8 cellular contexts compared by ENCODE assay signal in the genomic region with DNA sequence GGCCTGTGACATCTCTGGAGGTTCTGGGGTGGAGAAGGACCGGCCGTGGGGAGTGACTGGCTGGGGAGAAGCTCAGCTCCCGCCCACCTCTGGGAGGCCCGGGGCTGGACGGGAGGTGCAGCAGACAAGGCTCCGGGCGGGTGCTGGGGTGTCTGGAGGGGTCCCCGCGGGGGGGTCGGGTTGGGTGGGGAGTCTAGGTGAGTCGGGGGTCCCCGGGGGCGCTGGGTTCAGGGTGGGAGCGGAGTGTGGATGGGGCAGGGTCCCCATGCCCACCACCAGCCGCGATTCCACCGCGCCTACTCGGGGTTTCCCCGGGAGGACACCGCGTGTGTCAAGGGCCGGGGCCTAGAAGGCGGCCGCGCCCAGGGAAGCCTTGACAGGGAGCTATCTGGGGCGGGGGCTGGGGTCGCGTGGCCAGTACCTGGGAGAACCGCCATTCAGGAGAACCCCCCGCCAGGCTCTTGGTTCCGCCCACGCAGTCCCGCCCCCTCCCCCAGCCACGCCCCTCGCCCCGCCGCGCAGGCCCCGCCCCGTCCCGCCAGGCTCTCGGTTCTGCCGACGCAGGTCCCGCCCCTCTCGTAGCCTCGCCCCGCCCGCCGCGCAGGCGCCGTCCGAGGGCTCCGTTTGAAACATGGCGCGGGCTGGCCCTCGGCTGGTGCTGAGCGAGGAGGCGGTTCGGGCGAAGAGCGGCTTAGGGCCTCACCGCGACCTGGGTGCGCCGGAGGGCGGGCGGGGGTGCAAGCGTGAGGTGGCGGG. TPM values are rescaled to one million over a fixed set of nuclear protein-coding genes. Genes with fewer than 3 reads are reported as not detected.
DNase-seq lines count a peak whose midpoint lies in the region; ATAC-seq and TF ChIP-seq lines count a peak whose summit lies in the region.

Gene CEP72 (plus strand): TSS at position 610 of the 756 bp plus-strand sequence. CDS start 22 bp downstream, at position 632.

- intact Hi-C loops in activated B cell treated with CpG ODN at 0.5 μM for 24 hours (cut with micrococcal nuclease): loop anchor here (1.0 to 10.0 kb wide), 6 partner anchors 53 to 393 kb away; partner anchors contain the start of genes CCDC127, EXOC3, SDHA and TPPP

- H3K27me3 Mint-ChIP-seq in activated B cell treated with CpG ODN at 0.5 μM for 24 hours: peaks cover 6% of the 10 kb centered on the region

- TF ChIP-seq CTCF in activated B cell treated with CpG ODN at 0.5 μM for 24 hours (IDR thresholded peaks at IDR 0.05) (no peak), cardiac fibroblast (IDR thresholded peaks at IDR 0.05; ENCODE audit: low read depth, low read length) (no peak)

- H3K4me3 ChIP-seq in cardiac fibroblast (replicated peaks in 1 of 2; ENCODE audit: low read depth in 2 of 2, low read length in 2 of 2): peak within 1 kb of the TSS; percentile 79 to 95

- peak within 1 kb of the TSS; percentile 93 for H3K4me3 Mint-ChIP-seq in activated B cell treated with CpG ODN at 0.5 μM for 24 hours

- peaks cover 16% of the 10 kb centered on the region for H3K36me3 Mint-ChIP-seq in activated B cell treated with CpG ODN at 0.5 μM for 24 hours (ENCODE audit: low read depth)

- peaks cover 48% of the 10 kb centered on the region for H3K4me1 Mint-ChIP-seq in activated B cell treated with CpG ODN at 0.5 μM for 24 hours

- ATAC-seq in GM18867 (IDR thresholded peaks at IDR 0.05; ENCODE audit: unreplicated experiment): peak; percentile 80
- ATAC-seq in HG03103 (IDR thresholded peaks at IDR 0.05; ENCODE audit: low read depth, unreplicated experiment): peak; percentile 62
- ATAC-seq in activated B cell treated with CpG ODN at 0.5 μM for 24 hours (ENCODE audit: low read depth): peak; percentile 97

- DNase-seq in ACHN (peak; percentile 79), NCI-H2227 (lab: John Stamatoyannopoulos, UW; ENCODE audit: unreplicated experiment) (peak; percentile 98), activated B cell treated with CpG ODN at 0.5 μM for 24 hours (peak; percentile 90), cardiac fibroblast (ENCODE audit: low read depth in 2 of 2) (peak; percentile 84 to 89), islet precursor cell (peak; percentile 96)
- peak; percentile 86 to 87 for DNase-seq in stimulated activated CD4-positive, alpha-beta T cell treated with anti-CD3 and anti-CD28 coated beads, Interleukin-12 subunit alpha, Interleukin-12 subunit beta, amount 100 ng/mL, for 24 hours (ENCODE audit: low read depth in 2 of 2)

- peak within 1 kb of the TSS; percentile 81 for H3K27ac Mint-ChIP-seq in activated B cell treated with CpG ODN at 0.5 μM for 24 hours

- H3K9me3 Mint-ChIP-seq in activated B cell treated with CpG ODN at 0.5 μM for 24 hours: peaks cover 4% of the 10 kb centered on the region

- POLR2A ChIA-PET in activated B cell treated with CpG ODN at 0.5 μM for 24 hours (lab: Charles Lee): interaction anchor here (0.6 kb wide), 2 partner anchors 32 to 134 kb away, joined by 3 to 4 read pairs; no protein-coding TSS in a partner anchor

- CTCF ChIA-PET in activated B cell treated with CpG ODN at 0.5 μM for 24 hours (lab: Charles Lee): no interaction called here

- in situ Hi-C loops in ACHN (cut with HindIII; ENCODE audit: low pct_ligation_motif_present, low pct_unique_long_range_greater_than_20kb, low sequenced_read_pairs): no loop called here

RNA-seq across cellular contexts. Expression of gene CEP72, which starts in this region (rescaled TPM):
- 15.1 and 17.4 TPM in 2 replicates for total RNA-seq in activated B cell treated with CpG ODN at 0.5 μM for 24 hours

Comparison
In these comparisons a context has a peak if more than half of its experiments do, and no peak if none do; other contexts are left out.
1. Peak in every context shown above with its lines: DNase-seq, ATAC-seq and H3K4me3 ChIP-seq.